Comparison of ENCODE assay signal across 1 cellular context in the genomic region with DNA sequence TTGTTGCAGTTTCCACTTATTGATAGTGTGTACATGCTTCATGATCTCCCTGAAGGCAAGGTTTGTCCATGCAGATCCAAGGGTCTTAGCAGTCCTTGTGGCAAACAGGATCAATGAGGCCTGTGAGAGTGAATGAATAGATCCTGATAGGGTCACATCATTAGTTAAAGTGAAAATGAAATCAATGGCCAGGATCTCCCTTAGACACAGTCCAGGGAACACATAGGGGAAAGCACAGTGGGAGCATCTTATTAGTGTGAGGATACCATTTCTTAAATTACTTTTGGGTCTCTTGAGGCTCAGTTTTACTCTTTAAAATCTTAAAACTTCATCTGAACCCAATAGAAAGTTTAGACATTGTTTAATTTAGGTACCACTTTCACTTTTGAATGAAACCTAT.
TF ChIP-seq lines count a peak whose summit lies in the region.

No MANE protein-coding gene starts in this region.

TF ChIP-seq in GM12878, 131 proteins besides CTCF, POLR2A, EP300 and RAD21 (continued from another document):
- TF ChIP-seq BCL3 (IDR thresholded peaks at IDR 0.05; ENCODE audit: borderline replicate concordance, insufficient read depth, low read depth, low read length, poor library complexity, severe bottlenecking) (no peak), CHD1 (IDR thresholded peaks at IDR 0.05; ENCODE audit: low read depth, low read length) (no peak), CHD2 (IDR thresholded peaks at IDR 0.05; ENCODE audit: borderline replicate concordance, low read depth, low read length) (no peak), MAX (IDR thresholded peaks at IDR 0.05; ENCODE audit: low read depth, low read length) (no peak)
TF ChIP-seq in GM12878: peak in this region for 0.
